In the genomic region with DNA sequence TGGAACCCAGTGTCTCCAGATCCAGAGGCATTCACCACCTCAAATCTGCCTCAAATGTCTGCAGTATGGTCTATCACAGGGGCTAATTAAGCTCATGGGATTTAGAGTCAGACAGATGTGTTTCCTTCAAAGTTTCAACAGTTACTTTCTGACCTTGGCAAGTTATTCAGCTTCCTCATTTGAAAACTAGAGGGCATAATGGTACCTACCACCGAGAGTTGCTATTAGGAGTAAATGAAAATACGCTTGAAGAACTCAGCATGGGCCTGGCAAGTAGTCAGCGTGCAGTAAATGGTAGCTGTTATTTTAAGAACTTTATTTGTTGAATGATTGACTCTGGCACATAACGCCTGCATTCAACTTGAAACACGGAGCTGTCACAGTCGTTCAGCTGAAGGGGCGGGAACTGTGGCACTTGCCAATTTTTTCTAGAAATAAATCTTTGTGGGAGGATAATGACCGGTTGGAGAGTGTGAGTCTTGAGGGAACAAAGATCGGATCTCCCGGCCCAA, we compare ENCODE assay signal across 7 cellular contexts. TPM values are rescaled to one million over a fixed set of nuclear protein-coding genes. Genes with fewer than 3 reads are reported as not detected.
DNase-seq lines count a peak whose midpoint lies in the region; ATAC-seq and TF ChIP-seq lines count a peak whose summit lies in the region.

No MANE protein-coding gene starts in this region.

- intact Hi-C loops in PC-3 (cut with micrococcal nuclease): no loop called here

- H3K4me1 ChIP-seq in PC-3 (ENCODE audit: insufficient read depth, low read length): peaks cover 34% of the 10 kb centered on the region
- H3K4me1 ChIP-seq in duodenal mucosa (ENCODE audit: control insufficient read depth in 1 of 2, insufficient read depth in 2 of 2, low read length in 2 of 2): peaks cover 41 to 60% of the 10 kb centered on the region in 2 donors
- peaks cover 32 to 45% of the 10 kb centered on the region in 2 donors for H3K4me1 ChIP-seq in mucosa of rectum (ENCODE audit: control insufficient read depth in 2 of 2, insufficient read depth in 2 of 2, low read length in 2 of 2)

- peak overlapping the region; percentile 89 for H3K9ac ChIP-seq in PC-3 (ENCODE audit: low read length)
- H3K9ac ChIP-seq in duodenal mucosa (ENCODE audit: low read depth in 1 of 2, low read length in 2 of 2): peak overlapping the region; percentile 99 to 100
- H3K9ac ChIP-seq in mucosa of rectum (ENCODE audit: low read depth in 1 of 2, low read length in 2 of 2): peak overlapping the region; percentile 100

- peaks cover 9% of the 10 kb centered on the region; the same call in 1 of the 2 replicates for H3K36me3 ChIP-seq in PC-3 (ENCODE audit: low read depth, low read length)
- H3K36me3 ChIP-seq in duodenal mucosa (ENCODE audit: control insufficient read depth in 1 of 2, insufficient read depth in 2 of 2, low read length in 2 of 2): no peaks in the 10 kb centered on the region
- peaks cover 3 to 4% of the 10 kb centered on the region in 2 donors for H3K36me3 ChIP-seq in mucosa of rectum (ENCODE audit: control insufficient read depth in 2 of 2, insufficient read depth in 2 of 2, low read length in 2 of 2)

- H4K20me1 ChIP-seq in PC-3 (ENCODE audit: low read length): peaks cover 21% of the 10 kb centered on the region; the same call in 1 of the 2 replicates

- peak overlapping the region; percentile 87 for H3K27ac ChIP-seq in PC-3 (ENCODE audit: low read length)
- peak overlapping the region; percentile 100 for H3K27ac ChIP-seq in duodenal mucosa (ENCODE audit: low read depth, low read length)
- H3K27ac ChIP-seq in mucosa of rectum (ENCODE audit: low read depth in 2 of 2, low read length in 2 of 2): peak overlapping the region; percentile 100

- H3K4me3 ChIP-seq in GM12875 (ENCODE audit: low read depth, low read length) (peak overlapping the region; percentile 91), PC-3 (ENCODE audit: low read length) (peak overlapping the region; percentile 99), duodenal mucosa (ENCODE audit: low read depth in 1 of 2, low read length in 2 of 2) (peak overlapping the region; percentile 96 to 97), mucosa of rectum (ENCODE audit: low read length in 2 of 2) (peak overlapping the region; percentile 93 to 95)

- peaks cover 38% of the 10 kb centered on the region for H3K79me2 ChIP-seq in PC-3 (ENCODE audit: low read length)

- POLR2A ChIA-PET in PC-3 (lab: Charles Lee; ENCODE audit: unreplicated experiment): interaction anchor here (0.5 kb wide), 1 partner anchor 680 kb away, joined by 3 read pairs; no protein-coding TSS in a partner anchor

- H2AFZ ChIP-seq in PC-3 (ENCODE audit: low read length): peak overlapping the region; percentile 80

- ATAC-seq in HG03066 (IDR thresholded peaks at IDR 0.05; ENCODE audit: low read depth, unreplicated experiment) (peak; percentile 16), PC-3 (no peak), HG03025 (IDR thresholded peaks at IDR 0.05; ENCODE audit: low FRiP score, unreplicated experiment) (no peak)

- H3K4me2 ChIP-seq in PC-3 (ENCODE audit: low read length): peak overlapping the region; percentile 90

- DNase-seq in PC-3: peak; percentile 34
- DNase-seq in stimulated activated CD4-positive, alpha-beta T cell treated with anti-CD3 and anti-CD28 coated beads, Interleukin-1b, Interleukin-23, amount 100 ng/mL, for 48 hours: no peak

- H3K9me3 ChIP-seq in PC-3 (ENCODE audit: low read length) (no peaks in the 10 kb centered on the region), duodenal mucosa (ENCODE audit: control insufficient read depth in 1 of 2, low read length in 2 of 2) (no peaks in the 10 kb centered on the region), mucosa of rectum (ENCODE audit: control insufficient read depth in 2 of 2, low read length in 2 of 2) (no peaks in the 10 kb centered on the region)

- BruUV-seq in PC-3 (replicated peaks; lab: Mats Ljungman, UMichigan): no TSS peak

- TF ChIP-seq CTCF in GM12875 (IDR thresholded peaks at IDR 0.05; ENCODE audit: borderline replicate concordance, insufficient read depth, low read depth, low read length) (no peak), PC-3 (conservative IDR thresholded peaks at IDR 0.05; ENCODE audit: low read depth, low read length) (peak; percentile 32; the same call in 1 of the 2 replicates)

- H3K27me3 ChIP-seq in PC-3 (ENCODE audit: low read length): no peaks in the 10 kb centered on the region
- H3K27me3 ChIP-seq in duodenal mucosa (ENCODE audit: control insufficient read depth in 1 of 2, insufficient read depth in 2 of 2, low read length in 2 of 2): no peaks in the 10 kb centered on the region
- H3K27me3 ChIP-seq in mucosa of rectum (ENCODE audit: control insufficient read depth in 2 of 2, insufficient read depth in 2 of 2, low read length in 2 of 2): no peaks in the 10 kb centered on the region

- H3F3A ChIP-seq in PC-3 (ENCODE audit: low read length, unreplicated experiment): no peaks in the 10 kb centered on the region

- no peaks in the 10 kb centered on the region for H3K9me2 ChIP-seq in PC-3 (replicated peaks; ENCODE audit: low read length)

- CTCF ChIA-PET in PC-3 (lab: Charles Lee): interaction anchor here (0.5 to 2.0 kb wide), 5 partner anchors 23 to 137 kb away, joined by 3 to 13 read pairs (median 3); no protein-coding TSS in a partner anchor

RNA-seq across cellular contexts. Expression of a gene that starts 1.2 kb away (rescaled TPM):
- 214 and 243 TPM in 2 replicates for total RNA-seq in PC-3 (2014; rRNA removed)

RNA-seq across cellular contexts. Expression of a gene that starts 57.8 kb away (rescaled TPM):
- total RNA-seq in PC-3 (2014; rRNA removed): 63.9 and 72.9 TPM in 2 replicates
